In genomic region chr6:155980014-155980413, GRCh38 we compare ENCODE assay signal across 31 cellular contexts.
"Had no signal": no experiment of that assay in that cellular context is flagged by ENCODE, and none has a peak within 500 bp of the region (broad histone marks: within the 10 kb centered on the region; RNA-seq: fewer than 3 reads in every experiment).

No MANE protein-coding gene starts in this region.

- H3K9me3 ChIP-seq: adrenal gland, body of pancreas, breast epithelium had no signal

- H3K27ac ChIP-seq: adrenal gland, body of pancreas, brain microvascular endothelial cell, breast epithelium, VCaP had no signal

- DNase-seq: activated B cell treated with CpG ODN at 0.5 μM for 24 hours; activated CD4-positive, alpha-beta memory T cell treated with anti-CD3 and anti-CD28 coated beads for 36 hours; activated CD4-positive, alpha-beta T cell treated with anti-CD3 and anti-CD28 coated beads for 4 hours; activated CD4-positive, alpha-beta T cell treated with anti-CD3 and anti-CD28 coated beads, Interleukin-2, amount 10 ng/mL, durations not matched to agents 24 days and 14 days; activated CD4-positive, alpha-beta T cell treated with anti-CD3 and anti-CD28 coated beads, Interleukin-2, amount 50 U/mL, for 1 hour; activated CD4-positive, alpha-beta T cell treated with anti-CD3 and anti-CD28 coated beads, Interleukin-2, amount 50 U/mL, for 4 hours; activated CD4-positive, CD25-positive, alpha-beta regulatory T cell treated with anti-CD3 and anti-CD28 coated beads, Interleukin-2, amount 50 U/mL, for 72 hours; activated CD8-positive, alpha-beta memory T cell treated with anti-CD3 and anti-CD28 coated beads, Interleukin-2, amount 50 U/mL, for 4 hours; activated CD8-positive, alpha-beta T cell treated with anti-CD3 and anti-CD28 coated beads for 36 hours; activated effector memory CD4-positive, alpha-beta T cell treated with anti-CD3 and anti-CD28 coated beads, Interleukin-2, amount 50 U/mL, for 16 hours; activated gamma-delta T cell treated with Interleukin-2 at 50 U/mL for 16 hours; activated naive CD4-positive, alpha-beta T cell; activated naive CD4-positive, alpha-beta T cell treated with anti-CD3 and anti-CD28 coated beads for 36 hours; activated naive CD4-positive, alpha-beta T cell treated with anti-CD3 and anti-CD28 coated beads, Interleukin-2, amount 50 U/mL, for 16 hours; activated naive CD8-positive, alpha-beta T cell treated with anti-CD3 and anti-CD28 coated beads for 36 hours; activated T-cell treated with anti-CD3 and anti-CD28 coated beads for 4 hours; activated T-cell treated with anti-CD3 and anti-CD28 coated beads, Interleukin-2, amount 50 U/mL, for 1 hour; activated T-cell treated with anti-CD3 and anti-CD28 coated beads, Interleukin-2, amount 50 U/mL, for 4 hours; activated T-cell treated with anti-CD3 and anti-CD28 coated beads, Interleukin-2, amount 50 U/mL, for 72 hours; adrenal gland; amniotic stem cell; aorta; body of pancreas; brain microvascular endothelial cell; cerebellar nuclear complex; T-helper 1 cell; T-helper 2 cell; T-helper 9 cell had no signal

- H3K4me3 ChIP-seq: adrenal gland, body of pancreas, breast epithelium had no signal

- H3K27me3 ChIP-seq: adrenal gland, body of pancreas, brain microvascular endothelial cell, breast epithelium had no signal

- ATAC-seq: activated CD8-positive, alpha-beta T cell treated with anti-CD3 and anti-CD28 coated beads for 36 hours; activated naive CD4-positive, alpha-beta T cell treated with anti-CD3 and anti-CD28 coated beads, Interleukin-2, amount 50 U/mL, for 72 hours; activated T-cell treated with anti-CD3 and anti-CD28 coated beads, Interleukin-2, amount 50 U/mL, for 4 hours; activated T-cell treated with anti-CD3 and anti-CD28 coated beads, Interleukin-2, amount 50 U/mL, for 72 hours; body of pancreas had no signal

- H3K36me3 ChIP-seq: adrenal gland, brain microvascular endothelial cell, breast epithelium had no signal

- H3K4me1 ChIP-seq: adrenal gland, body of pancreas, breast epithelium had no signal
